Comparison of ENCODE assay signal across 13 cellular contexts in genomic region chr9:109421034-109421700, GRCh38.
"Had no signal": no experiment of that assay in that cellular context is flagged by ENCODE, and none has a peak within 500 bp of the region (broad histone marks: within the 10 kb centered on the region; RNA-seq: fewer than 3 reads in every experiment).

No MANE protein-coding gene starts in this region.

- H3K4me3 ChIP-seq: esophagus muscularis mucosa, ovary, tibial artery, uterus had no signal

- DNase-seq: activated CD4-positive, alpha-beta memory T cell treated with anti-CD3 and anti-CD28 coated beads, Interleukin-2, amount 10 ng/mL, durations not matched to agents 7 days and 5 days; activated CD4-positive, alpha-beta T cell treated with anti-CD3 and anti-CD28 coated beads for 36 hours; activated gamma-delta T cell; activated T-cell treated with anti-CD3 and anti-CD28 coated beads, Interleukin-2, amount 50 U/mL, for 48 hours; brain microvascular endothelial cell; mesendoderm; ovary; small intestine; T-helper 9 cell; tibial artery; uterus had no signal

- ATAC-seq: activated CD4-positive, alpha-beta T cell treated with anti-CD3 and anti-CD28 coated beads for 36 hours; stimulated activated effector memory CD8-positive, alpha-beta T cell treated with anti-CD3 and anti-CD28 coated beads, Interleukin-12 subunit alpha, Interleukin-12 subunit beta, amount 100 ng/mL, for 72 hours had no signal

- H3K27ac ChIP-seq: brain microvascular endothelial cell, esophagus muscularis mucosa, ovary, tibial artery, uterus had no signal

- H3K36me3 ChIP-seq: brain microvascular endothelial cell, ovary, uterus had no signal

- H3K9me3 ChIP-seq: esophagus muscularis mucosa, ovary, tibial artery, uterus had no signal

- H3K4me1 ChIP-seq: tibial artery, uterus had no signal

- H3K27me3 ChIP-seq: brain microvascular endothelial cell, esophagus muscularis mucosa, ovary, tibial artery, uterus had no signal
